In genomic region chr16:75628351-75628750, GRCh38 we compare ENCODE assay signal across 23 cellular contexts. TPM values are rescaled to one million over a fixed set of nuclear protein-coding genes. Genes with fewer than 3 reads are reported as not detected.
DNase-seq lines count a peak whose midpoint lies in the region; ATAC-seq, FAIRE-seq and TF ChIP-seq lines count a peak whose summit lies in the region.
"Had no signal": no experiment of that assay in that cellular context is flagged by ENCODE, and none has a peak within 500 bp of the region (broad histone marks: within the 10 kb centered on the region; RNA-seq: fewer than 3 reads in every experiment).

No MANE protein-coding gene starts in this region.

- peaks cover 2% of the 10 kb centered on the region for H3K9me3 Mint-ChIP-seq in astrocyte (ENCODE audit: unreplicated experiment)
- H3K9me3 Mint-ChIP-seq in natural killer cell treated with Interleukin-12 subunit alpha and Interleukin-12 subunit beta and Interleukin-15 and Interleukin-18, amount 100 ng/mL, for 72 hours: no peaks in the 10 kb centered on the region
- H3K9me3 Mint-ChIP-seq: H9; stimulated activated naive B cell treated with anti-CD40 and anti-IgM and Interleukin-4, amounts not matched to agents 10 μg/mL and 1 μg/mL and 100 μg/mL, for 72 hours had no signal

- no peaks in the 10 kb centered on the region for H3K79me2 ChIP-seq in astrocyte (ENCODE audit: insufficient read depth, low read length)

- no peak for FAIRE-seq in astrocyte (lab: Jason Lieb, UNC)
- FAIRE-seq: islet of Langerhans, urothelium cell line had no signal

- no peak overlapping the region for H3K27ac ChIP-seq in astrocyte (ENCODE audit: low read depth, low read length)

- H3K27me3 ChIP-seq in astrocyte (ENCODE audit: insufficient read depth, low read length): no peaks in the 10 kb centered on the region
- H3K27me3 ChIP-seq: heart right ventricle had no signal

- peak overlapping the region; percentile 65 for H3K27ac Mint-ChIP-seq in astrocyte (ENCODE audit: unreplicated experiment)
- peak overlapping the region; percentile 57 to 67 for H3K27ac Mint-ChIP-seq in natural killer cell treated with Interleukin-12 subunit alpha and Interleukin-12 subunit beta and Interleukin-15 and Interleukin-18, amount 100 ng/mL, for 72 hours
- H3K27ac Mint-ChIP-seq: H9; stimulated activated naive B cell treated with anti-CD40 and anti-IgM and Interleukin-4, amounts not matched to agents 10 μg/mL and 1 μg/mL and 100 μg/mL, for 72 hours had no signal

- ATAC-seq in natural killer cell treated with Interleukin-12 subunit alpha and Interleukin-12 subunit beta and Interleukin-15 and Interleukin-18, amount 100 ng/mL, for 72 hours: no peak
- no peak for ATAC-seq in HG02870 (IDR thresholded peaks at IDR 0.05; ENCODE audit: unreplicated experiment)
- ATAC-seq in GM18511 (IDR thresholded peaks at IDR 0.05; ENCODE audit: unreplicated experiment): no peak
- ATAC-seq: heart right ventricle; PC-3; SK-N-SH treated with all-trans-retinoic acid at 6 μM for 48 hours; stimulated activated naive B cell treated with anti-CD40 and anti-IgM and Interleukin-4, amounts not matched to agents 10 μg/mL and 1 μg/mL and 100 μg/mL, for 72 hours had no signal

- peak overlapping the region; percentile 21 for H3K4me3 ChIP-seq in Jurkat, Clone E6-1 (ENCODE audit: low read length)
- H3K4me3 ChIP-seq in astrocyte (ENCODE audit: insufficient read depth, low read depth, low read length): no peak overlapping the region
- H3K4me3 ChIP-seq: heart right ventricle had no signal

- no peak for TF ChIP-seq CTCF in astrocyte (IDR thresholded peaks at IDR 0.05; ENCODE audit: insufficient read depth, low read depth, low read length)

- no peaks in the 10 kb centered on the region for H3K4me1 ChIP-seq in astrocyte (ENCODE audit: insufficient read depth, low read length)

- peak; percentile 38 for DNase-seq in activated CD8-positive, alpha-beta memory T cell treated with anti-CD3 and anti-CD28 coated beads for 24 hours
- no peak for DNase-seq in activated CD8-positive, alpha-beta memory T cell treated with anti-CD3 and anti-CD28 coated beads, Interleukin-2, amount 50 U/mL, for 4 hours
- DNase-seq in Jurkat, Clone E6-1 (ENCODE audit: low read depth, low spot score): no peak
- DNase-seq in astrocyte (ENCODE audit: low read depth) (no peak), D341Med (ENCODE audit: low spot score) (no peak)
- DNase-seq in natural killer cell treated with Interleukin-12 subunit alpha and Interleukin-12 subunit beta and Interleukin-15 and Interleukin-18, amount 100 ng/mL, for 72 hours (ENCODE audit: low spot score): no peak
- DNase-seq: caudate nucleus; COR-L47; effector CD4-positive, alpha-beta T cell; EL; H9; heart right ventricle; Karpas-422; NCI-H1105; PC-3; retina; stimulated activated naive B cell treated with anti-CD40 and anti-IgM and Interleukin-4, amounts not matched to agents 10 μg/mL and 1 μg/mL and 100 μg/mL, for 72 hours had no signal

- H3K4me1 Mint-ChIP-seq in astrocyte (ENCODE audit: low read depth, unreplicated experiment): peaks cover 7% of the 10 kb centered on the region
- H3K4me1 Mint-ChIP-seq in natural killer cell treated with Interleukin-12 subunit alpha and Interleukin-12 subunit beta and Interleukin-15 and Interleukin-18, amount 100 ng/mL, for 72 hours (ENCODE audit: low read depth in 2 of 2): peaks cover 40 to 42% of the 10 kb centered on the region in 2 donors
- H3K4me1 Mint-ChIP-seq: H9 had no signal

- no peak overlapping the region for H3K9ac ChIP-seq in astrocyte (ENCODE audit: low read length)

- H2AFZ ChIP-seq in astrocyte (ENCODE audit: low read depth, low read length): no peak overlapping the region

- H3K36me3 Mint-ChIP-seq in astrocyte (ENCODE audit: low read depth, unreplicated experiment): peaks cover 35% of the 10 kb centered on the region
- H3K36me3 Mint-ChIP-seq in natural killer cell treated with Interleukin-12 subunit alpha and Interleukin-12 subunit beta and Interleukin-15 and Interleukin-18, amount 100 ng/mL, for 72 hours: peaks cover 64% of the 10 kb centered on the region

- H3K27me3 Mint-ChIP-seq in astrocyte (ENCODE audit: low read depth, unreplicated experiment): no peaks in the 10 kb centered on the region
- H3K27me3 Mint-ChIP-seq in natural killer cell treated with Interleukin-12 subunit alpha and Interleukin-12 subunit beta and Interleukin-15 and Interleukin-18, amount 100 ng/mL, for 72 hours: no peaks in the 10 kb centered on the region
- H3K27me3 Mint-ChIP-seq: stimulated activated naive B cell treated with anti-CD40 and anti-IgM and Interleukin-4, amounts not matched to agents 10 μg/mL and 1 μg/mL and 100 μg/mL, for 72 hours had no signal

- no peaks in the 10 kb centered on the region for H3K9me3 ChIP-seq in astrocyte (ENCODE audit: insufficient read depth, low read depth, low read length)
- H3K9me3 ChIP-seq: heart right ventricle had no signal

- H3K4me2 ChIP-seq in astrocyte (ENCODE audit: low read length): no peak overlapping the region

- no peak overlapping the region for H3K4me3 Mint-ChIP-seq in astrocyte (ENCODE audit: unreplicated experiment)
- H3K4me3 Mint-ChIP-seq in natural killer cell treated with Interleukin-12 subunit alpha and Interleukin-12 subunit beta and Interleukin-15 and Interleukin-18, amount 100 ng/mL, for 72 hours: no peak overlapping the region
- H3K4me3 Mint-ChIP-seq: H9; stimulated activated naive B cell treated with anti-CD40 and anti-IgM and Interleukin-4, amounts not matched to agents 10 μg/mL and 1 μg/mL and 100 μg/mL, for 72 hours had no signal

- H3K36me3 ChIP-seq in astrocyte (ENCODE audit: insufficient read depth, low read length): peaks cover 64% of the 10 kb centered on the region

- no peaks in the 10 kb centered on the region for H4K20me1 ChIP-seq in astrocyte (ENCODE audit: insufficient read depth, low read length)

RNA-seq across cellular contexts. Expression of gene ADAT1, which starts 5.3 kb away (rescaled TPM):
- 49.6 TPM for polyA plus RNA-seq in Jurkat, Clone E6-1 (2012; ENCODE audit: insufficient read depth, insufficient read length)
- total RNA-seq in astrocyte: 37.4 and 37.9 TPM in 2 replicates
- total RNA-seq in natural killer cell treated with Interleukin-12 subunit alpha and Interleukin-12 subunit beta and Interleukin-15 and Interleukin-18, amount 100 ng/mL, for 72 hours: 10 to 100 TPM; 41.3 to 64.2 TPM

RNA-seq across cellular contexts. Expression of gene KARS1, which starts 19.1 kb away (rescaled TPM):
- polyA plus RNA-seq in Jurkat, Clone E6-1 (2012; ENCODE audit: insufficient read depth, insufficient read length): 347 TPM
- total RNA-seq in astrocyte: 150 and 155 TPM in 2 replicates
- 100 to 1,000 TPM; 198 to 239 TPM for total RNA-seq in natural killer cell treated with Interleukin-12 subunit alpha and Interleukin-12 subunit beta and Interleukin-15 and Interleukin-18, amount 100 ng/mL, for 72 hours

RNA-seq across cellular contexts. Expression of gene TERF2IP, which starts 19.2 kb away (rescaled TPM):
- polyA plus RNA-seq in Jurkat, Clone E6-1 (2012; ENCODE audit: insufficient read depth, insufficient read length): 79.2 TPM
- total RNA-seq in astrocyte: 57.4 and 65.7 TPM in 2 replicates
- 100 to 1,000 TPM in 1 of 2 donors, 10 to 100 TPM in 1; 77.9 to 116 TPM for total RNA-seq in natural killer cell treated with Interleukin-12 subunit alpha and Interleukin-12 subunit beta and Interleukin-15 and Interleukin-18, amount 100 ng/mL, for 72 hours

RNA-seq across cellular contexts. Expression of gene CPHXL2, which starts 48.5 kb away (rescaled TPM):
- not detected for polyA plus RNA-seq in Jurkat, Clone E6-1 (2012; ENCODE audit: insufficient read depth, insufficient read length)
- not detected in 2 replicates for total RNA-seq in astrocyte
- not detected for total RNA-seq in natural killer cell treated with Interleukin-12 subunit alpha and Interleukin-12 subunit beta and Interleukin-15 and Interleukin-18, amount 100 ng/mL, for 72 hours
- total RNA-seq: H9, heart right ventricle, mesenteric fat pad, PC-3 had no signal
- polyA plus RNA-seq: heart right ventricle had no signal
